22 cellular contexts compared by ENCODE assay signal in genomic region chr14:97350415-97350814, GRCh38.
"Had no signal": no experiment of that assay in that cellular context is flagged by ENCODE, and none has a peak within 500 bp of the region (broad histone marks: within the 10 kb centered on the region; RNA-seq: fewer than 3 reads in every experiment).

No MANE protein-coding gene starts in this region.

- H3K36me3 ChIP-seq: esophagus muscularis mucosa, gastroesophageal sphincter, heart left ventricle, left lung, lower lobe of right lung had no signal

- DNase-seq: dermis blood vessel endothelial cell; dorsolateral prefrontal cortex; effector CD4-positive, alpha-beta T cell; effector memory CD4-positive, alpha-beta T cell; foreskin keratinocyte; heart left ventricle; hippocampal formation; left cardiac atrium; left lung; left ventricle myocardium superior; lower lobe of right lung; mesenchymal stem cell had no signal

- ATAC-seq: foreskin keratinocyte, gastroesophageal sphincter, heart left ventricle, left cardiac atrium, left lung, left ventricle myocardium superior, lower lobe of right lung had no signal

- H3K4me3 Mint-ChIP-seq: mesothelial cell of epicardium had no signal

- H3K4me1 Mint-ChIP-seq: mesothelial cell of epicardium had no signal

- H3K4me3 ChIP-seq: coronary artery, dorsolateral prefrontal cortex, esophagus muscularis mucosa, gastroesophageal sphincter, heart left ventricle, left lung, lower lobe of right lung, mucosa of descending colon had no signal

- H3K27ac ChIP-seq: coronary artery, dorsolateral prefrontal cortex, esophagus muscularis mucosa, foreskin keratinocyte, gastroesophageal sphincter, heart left ventricle, left lung, lower lobe of right lung had no signal

- H3K9me3 ChIP-seq: esophagus muscularis mucosa, gastroesophageal sphincter, heart left ventricle, left lung, lower lobe of right lung, mucosa of descending colon had no signal

- H3K27me3 ChIP-seq: esophagus muscularis mucosa, foreskin keratinocyte, left lung had no signal

- H3K4me1 ChIP-seq: esophagus muscularis mucosa, foreskin keratinocyte, gastroesophageal sphincter, heart left ventricle, left lung, lower lobe of right lung had no signal

- H3K27ac Mint-ChIP-seq: mesothelial cell of epicardium had no signal

- H3K36me3 Mint-ChIP-seq: mesothelial cell of epicardium had no signal

- FAIRE-seq: colon, endothelial cell of umbilical vein, frontal cortex, islet of Langerhans, keratinocyte had no signal
